ENCODE assay signal across 10 cellular contexts in genomic region chrX:2501246-2502102, GRCh38. TPM values are rescaled to one million over a fixed set of nuclear protein-coding genes. Genes with fewer than 3 reads are reported as not detected.
DNase-seq lines count a peak whose midpoint lies in the region; ATAC-seq, FAIRE-seq and TF ChIP-seq lines count a peak whose summit lies in the region.
"Had no signal": no experiment of that assay in that cellular context is flagged by ENCODE, and none has a peak within 500 bp of the region (broad histone marks: within the 10 kb centered on the region; RNA-seq: fewer than 3 reads in every experiment).

No MANE protein-coding gene starts in this region.

- H4K20me1 ChIP-seq in astrocyte (ENCODE audit: insufficient read depth, low read length), result peaks cover 26% of the 10 kb centered on the region

- no peak for ATAC-seq in Right ventricle myocardium superior (ENCODE audit: poor library complexity)
- ATAC-seq in Right ventricle myocardium inferior, result no peak
- ATAC-seq in right lobe of liver, result no peak
- no peak for ATAC-seq in upper lobe of left lung (ENCODE audit: low FRiP score in 2 of 2)

- no peaks in the 10 kb centered on the region for H3K36me3 Mint-ChIP-seq in astrocyte (ENCODE audit: low read depth, unreplicated experiment)

- no peaks in the 10 kb centered on the region for H3K27me3 ChIP-seq in astrocyte (ENCODE audit: insufficient read depth, low read length)
- H3K27me3 ChIP-seq in right lobe of liver, result no peaks in the 10 kb centered on the region
- H3K27me3 ChIP-seq in upper lobe of left lung, result no peaks in the 10 kb centered on the region

- peak overlapping the region; percentile 69 for H3K27ac Mint-ChIP-seq in astrocyte (ENCODE audit: unreplicated experiment)

- peak overlapping the region; percentile 70 for H3K4me3 Mint-ChIP-seq in astrocyte (ENCODE audit: unreplicated experiment)

- TF ChIP-seq CTCF in astrocyte (IDR thresholded peaks at IDR 0.05; ENCODE audit: insufficient read depth, low read depth, low read length) (no peak), right lobe of liver (IDR thresholded peaks at IDR 0.05) (no peak), upper lobe of left lung (IDR thresholded peaks at IDR 0.05) (no peak)

- H3K9me3 ChIP-seq in astrocyte (ENCODE audit: insufficient read depth, low read depth, low read length) (no peaks in the 10 kb centered on the region), right lobe of liver (no peaks in the 10 kb centered on the region), upper lobe of left lung (no peaks in the 10 kb centered on the region)

- H3K4me3 ChIP-seq in astrocyte (ENCODE audit: insufficient read depth, low read depth, low read length), result no peak overlapping the region
- H3K4me3 ChIP-seq in right lobe of liver, result no peak overlapping the region
- peak overlapping the region in 3 of 4 donors; percentile 74 to 98 (median 91) for H3K4me3 ChIP-seq in upper lobe of left lung

- no peaks in the 10 kb centered on the region for H3K27me3 Mint-ChIP-seq in astrocyte (ENCODE audit: low read depth, unreplicated experiment)

- H3K27ac ChIP-seq in astrocyte (ENCODE audit: low read depth, low read length) (no peak overlapping the region), right lobe of liver (no peak overlapping the region), upper lobe of left lung (peak overlapping the region in 2 of 4 donors; percentile 93 to 95)

- peak; percentile 28 for DNase-seq in Right ventricle myocardium superior
- no peak for DNase-seq in Right ventricle myocardium inferior (ENCODE audit: missing footprints)
- no peak for DNase-seq in astrocyte (ENCODE audit: low read depth)
- peak in 2 of 3 donors; percentile 30 to 51 for DNase-seq in right lobe of liver
- DNase-seq in upper lobe of left lung, result peak; percentile 14 to 49
- no peak for DNase-seq in COR-L47 (lab: John Stamatoyannopoulos, UW)
- no peak for DNase-seq in NCI-H2196 (lab: John Stamatoyannopoulos, UW; ENCODE audit: unreplicated experiment)
- no peak for DNase-seq in G401 (ENCODE audit: low spot score)
- DNase-seq: activated gamma-delta T cell, kidney glomerular epithelial cell had no signal

- no CpG with 5 or more reads among the region's 8 CpGs for WGBS in right lobe of liver (ENCODE audit: insufficient coverage, low coverage, low lambda C conversion rate, missing lambda C conversion rate)
- 89% methylated on average over 7 of the region's 8 CpGs; no CpG with 5 or more reads in 1 of the 2 donors for WGBS in upper lobe of left lung, 2 donors

- intact Hi-C loops in Right ventricle myocardium superior (cut with DNase I), result no loop called here
- intact Hi-C loops in Right ventricle myocardium inferior (cut with DNase I), result no loop called here
- intact Hi-C loops in right lobe of liver (cut with DNase I), result no loop called here

- in situ Hi-C loops in G401 (cut with HindIII; ENCODE audit: low sequenced_read_pairs), result no loop called here

- FAIRE-seq in astrocyte (lab: Jason Lieb, UNC), result no peak

- H2AFZ ChIP-seq in astrocyte (ENCODE audit: low read depth, low read length), result no peak overlapping the region

- H3K4me1 ChIP-seq in astrocyte (ENCODE audit: insufficient read depth, low read length), result peaks cover 23% of the 10 kb centered on the region
- peaks cover 0 to 28% (median 2%) of the 10 kb centered on the region in 4 donors for H3K4me1 ChIP-seq in right lobe of liver
- H3K4me1 ChIP-seq in upper lobe of left lung, result peaks cover 24 to 37% (median 32%) of the 10 kb centered on the region in 4 donors

- H3K4me2 ChIP-seq in astrocyte (ENCODE audit: low read length), result peak overlapping the region; percentile 60

- peaks cover 20% of the 10 kb centered on the region for H3K4me1 Mint-ChIP-seq in astrocyte (ENCODE audit: low read depth, unreplicated experiment)

- no peaks in the 10 kb centered on the region for H3K36me3 ChIP-seq in astrocyte (ENCODE audit: insufficient read depth, low read length)
- no peaks in the 10 kb centered on the region for H3K36me3 ChIP-seq in right lobe of liver
- no peaks in the 10 kb centered on the region for H3K36me3 ChIP-seq in upper lobe of left lung

- H3K9me3 Mint-ChIP-seq in astrocyte (ENCODE audit: unreplicated experiment), result no peaks in the 10 kb centered on the region

- TF ChIP-seq POLR2A in right lobe of liver (IDR thresholded peaks at IDR 0.05) (no peak), upper lobe of left lung (IDR thresholded peaks at IDR 0.05) (no peak)

- peak overlapping the region; percentile 91 for H3K9ac ChIP-seq in astrocyte (ENCODE audit: low read length)

- H3K79me2 ChIP-seq in astrocyte (ENCODE audit: insufficient read depth, low read length), result peaks cover 38% of the 10 kb centered on the region

- TF ChIP-seq EP300 in upper lobe of left lung (IDR thresholded peaks at IDR 0.05), result no peak

RNA-seq across cellular contexts. Expression of gene DHRSX, which starts 0.7 kb away (rescaled TPM):
- total RNA-seq in Right ventricle myocardium superior, result 29.9 TPM
- total RNA-seq in Right ventricle myocardium inferior, result 31.0 TPM
- 28.4 and 30.4 TPM in 2 replicates for total RNA-seq in astrocyte
- 10 to 100 TPM; 15.6 to 34.5 (median 29.0) TPM for total RNA-seq in right lobe of liver
- total RNA-seq in upper lobe of left lung, result 10 to 100 TPM; 18.2 to 34.8 (median 21.2) TPM
- total RNA-seq in G401 (2014; rRNA removed; shearing (Covaris generic)), result 12.9 and 17.4 TPM in 2 replicates

RNA-seq across cellular contexts. Expression of gene ZBED1, which starts 0.7 kb away (rescaled TPM):
- 75.7 TPM for total RNA-seq in Right ventricle myocardium superior
- 64.8 TPM for total RNA-seq in Right ventricle myocardium inferior
- 19.9 and 21.3 TPM in 2 replicates for total RNA-seq in astrocyte
- total RNA-seq in right lobe of liver, result 10 to 100 TPM; 21.7 to 44.6 (median 36.9) TPM
- 10 to 100 TPM; 33.2 to 48.7 (median 41.6) TPM for total RNA-seq in upper lobe of left lung
- total RNA-seq in G401 (2014; rRNA removed; shearing (Covaris generic)), result 53.6 and 62.0 TPM in 2 replicates

Comparison
In these comparisons a context has a peak if more than half of its experiments do, and no peak if none do; other contexts are left out.
1. DNase-seq: peak in Right ventricle myocardium superior (single experiment), right lobe of liver (2 of 3) and upper lobe of left lung (2 of 2); none in Right ventricle myocardium inferior (single experiment), astrocyte (single experiment), COR-L47 (single experiment), NCI-H2196 (single experiment) and G401 (single experiment).
2. H3K4me3 ChIP-seq: peak in upper lobe of left lung (3 of 4); none in astrocyte (single experiment) and right lobe of liver (0 of 3).